In the genomic region with DNA sequence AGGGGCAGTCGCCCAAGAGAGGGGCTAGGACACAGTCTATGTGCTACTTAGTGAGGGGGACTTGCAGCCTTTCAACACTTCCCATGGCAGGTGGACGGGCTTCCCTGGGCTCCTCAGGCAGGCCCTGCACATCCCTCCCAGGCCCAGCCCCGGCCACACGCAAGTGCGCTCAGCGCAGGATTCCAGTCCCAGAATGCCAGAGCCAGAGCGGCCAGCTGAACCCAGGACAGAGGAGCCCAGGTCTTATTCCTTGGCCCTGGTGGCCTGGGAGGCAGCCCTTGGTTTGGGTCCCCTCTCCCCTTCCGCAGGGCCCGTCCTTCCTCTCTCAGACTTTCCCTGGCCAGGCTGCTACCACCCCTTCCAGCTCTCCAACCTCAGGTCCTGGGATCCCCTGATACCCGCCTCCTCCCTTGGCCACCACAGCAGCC, we compare ENCODE assay signal across 18 cellular contexts. TPM values are rescaled to one million over a fixed set of nuclear protein-coding genes. Genes with fewer than 3 reads are reported as not detected.
"Had no signal": no experiment of that assay in that cellular context is flagged by ENCODE, and none has a peak within 500 bp of the region (broad histone marks: within the 10 kb centered on the region; RNA-seq: fewer than 3 reads in every experiment).

No MANE protein-coding gene starts in this region.

- H3K4me1 Mint-ChIP-seq: mesothelial cell of epicardium had no signal

- H3K9me3 Mint-ChIP-seq: activated T-helper 1 cell treated with anti-CD3 and anti-CD28 coated beads, Interleukin-12 subunit alpha, Interleukin-12 subunit beta, Interleukin-2, Interleukin-4 antibody, amounts not matched to agents 30 ng/mL and 10 ng/mL and 1 ng/mL, durations not matched to agents 14 hours and 24 hours and 36 hours; dendritic cell treated with granulocyte-macrophage colony-stimulating factor and Interleukin-4, amounts not matched to agents 40 ng/mL and 50 ng/mL, for 4 days had no signal

- H3K27ac ChIP-seq: neutrophil, right atrium auricular region, SK-N-MC, thyroid gland, uterus had no signal

- H3K27me3 ChIP-seq: neutrophil, right atrium auricular region, thyroid gland, uterus had no signal

- H3K9me3 ChIP-seq: neutrophil, right atrium auricular region, thyroid gland, uterus had no signal

- ATAC-seq: activated CD4-positive, CD25-positive, alpha-beta regulatory T cell treated with anti-CD3 and anti-CD28 coated beads, Interleukin-2, amount 50 U/mL, for 24 hours had no signal

- H3K27me3 Mint-ChIP-seq: dendritic cell treated with granulocyte-macrophage colony-stimulating factor and Interleukin-4, amounts not matched to agents 40 ng/mL and 50 ng/mL, for 4 days had no signal

- H3K4me3 Mint-ChIP-seq: activated T-helper 1 cell treated with anti-CD3 and anti-CD28 coated beads, Interleukin-12 subunit alpha, Interleukin-12 subunit beta, Interleukin-2, Interleukin-4 antibody, amounts not matched to agents 30 ng/mL and 10 ng/mL and 1 ng/mL, durations not matched to agents 14 hours and 24 hours and 36 hours; dendritic cell treated with granulocyte-macrophage colony-stimulating factor and Interleukin-4, amounts not matched to agents 40 ng/mL and 50 ng/mL, for 4 days; mesothelial cell of epicardium had no signal

- H3K4me1 ChIP-seq: right atrium auricular region, thyroid gland, uterus had no signal

- H3K27ac Mint-ChIP-seq: activated T-helper 1 cell treated with anti-CD3 and anti-CD28 coated beads, Interleukin-12 subunit alpha, Interleukin-12 subunit beta, Interleukin-2, Interleukin-4 antibody, amounts not matched to agents 30 ng/mL and 10 ng/mL and 1 ng/mL, durations not matched to agents 14 hours and 24 hours and 36 hours; dendritic cell treated with granulocyte-macrophage colony-stimulating factor and Interleukin-4, amounts not matched to agents 40 ng/mL and 50 ng/mL, for 4 days; mesothelial cell of epicardium had no signal

- DNase-seq: activated CD4-positive, alpha-beta T cell treated with anti-CD3 and anti-CD28 coated beads, Interleukin-2, amount 50 U/mL, for 1 hour; activated CD8-positive, alpha-beta memory T cell treated with anti-CD3 and anti-CD28 coated beads for 24 hours; activated naive CD4-positive, alpha-beta T cell treated with Interleukin-2 at 50 U/mL for 16 hours; anterior cingulate cortex; cerebellar nuclear complex; T-helper 1 cell; T1000; thyroid gland had no signal

- H3K4me3 ChIP-seq: right atrium auricular region, SK-N-MC, thyroid gland, uterus had no signal

- H3K36me3 ChIP-seq: neutrophil, right atrium auricular region, thyroid gland, uterus had no signal

RNA-seq across cellular contexts. Expression of gene DLK1, which starts 12.0 kb away (rescaled TPM):
- total RNA-seq: activated T-helper 1 cell treated with anti-CD3 and anti-CD28 coated beads, Interleukin-12 subunit alpha, Interleukin-12 subunit beta, Interleukin-2, Interleukin-4 antibody, amounts not matched to agents 30 ng/mL and 10 ng/mL and 1 ng/mL, durations not matched to agents 14 hours and 24 hours and 36 hours; epithelial cell of proximal tubule; kidney; right atrium auricular region had no signal
